Comparison of ENCODE assay signal across 13 cellular contexts in the genomic region with DNA sequence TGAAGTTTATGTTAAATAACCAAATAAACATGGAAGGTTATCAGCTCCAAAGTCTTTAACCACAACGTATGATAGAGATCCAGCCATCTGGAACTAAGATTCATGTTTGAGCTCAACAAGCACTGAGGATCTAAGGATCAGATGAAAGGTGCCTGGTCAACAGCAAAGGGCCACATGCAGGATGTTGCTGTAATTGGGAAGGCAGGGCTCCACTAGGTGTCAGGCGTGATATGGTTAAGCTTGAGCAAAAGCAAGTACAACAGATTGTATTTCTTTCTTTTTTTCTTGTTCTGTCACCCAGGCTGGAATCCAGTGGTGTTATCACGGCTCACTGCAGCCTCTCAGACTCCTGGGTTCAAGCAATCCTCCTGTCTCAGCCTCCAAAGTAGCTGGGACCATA. TPM values are rescaled to one million over a fixed set of nuclear protein-coding genes. Genes with fewer than 3 reads are reported as not detected.
DNase-seq lines count a peak whose midpoint lies in the region; ATAC-seq and TF ChIP-seq lines count a peak whose summit lies in the region.
"Had no signal": no experiment of that assay in that cellular context is flagged by ENCODE, and none has a peak within 500 bp of the region (broad histone marks: within the 10 kb centered on the region; RNA-seq: fewer than 3 reads in every experiment).

No MANE protein-coding gene starts in this region.

- no peaks in the 10 kb centered on the region for H3K9me3 Mint-ChIP-seq in activated CD8-positive, alpha-beta memory T cell treated with anti-CD3 and anti-CD28 coated beads, Interleukin-2, amount 10 ng/mL, durations not matched to agents 7 days and 5 days (ENCODE audit: low read depth)
- H3K9me3 Mint-ChIP-seq: central memory CD8-positive, alpha-beta T cell had no signal

- H3K79me2 ChIP-seq in Loucy (ENCODE audit: insufficient read depth, low read length), result peaks cover 75% of the 10 kb centered on the region

- H3K9ac ChIP-seq in Loucy (ENCODE audit: low read depth, low read length, poor library complexity, severe bottlenecking), result no peak overlapping the region
- H3K9ac ChIP-seq: neural progenitor cell had no signal

- H3K4me2 ChIP-seq in Loucy (ENCODE audit: low read depth, low read length, poor library complexity, severe bottlenecking), result no peak overlapping the region
- H3K4me2 ChIP-seq: neural progenitor cell had no signal

- peaks cover 10% of the 10 kb centered on the region; the same call in 1 of the 2 replicates for H3K36me3 ChIP-seq in Loucy (ENCODE audit: insufficient read depth, low read length)
- no peaks in the 10 kb centered on the region for H3K36me3 ChIP-seq in mucosa of descending colon (ENCODE audit: low read depth)
- H3K36me3 ChIP-seq: neural progenitor cell had no signal

- H3F3A ChIP-seq in Loucy (ENCODE audit: low read depth), result no peaks in the 10 kb centered on the region

- H3K4me3 Mint-ChIP-seq in activated CD8-positive, alpha-beta memory T cell treated with anti-CD3 and anti-CD28 coated beads, Interleukin-2, amount 10 ng/mL, durations not matched to agents 7 days and 5 days, result no peak overlapping the region
- H3K4me3 Mint-ChIP-seq: central memory CD8-positive, alpha-beta T cell; neural progenitor cell had no signal

- TF ChIP-seq CTCF in Loucy (conservative IDR thresholded peaks at IDR 0.05; ENCODE audit: low read length) (peak; percentile 65), choroid plexus epithelial cell (conservative IDR thresholded peaks at IDR 0.05; ENCODE audit: low read depth, low read length) (peak; percentile 79), mucosa of descending colon (IDR thresholded peaks at IDR 0.05) (no peak)

- H3K9me3 ChIP-seq in Loucy (ENCODE audit: insufficient read depth, low read depth, low read length) (no peaks in the 10 kb centered on the region), mucosa of descending colon (no peaks in the 10 kb centered on the region)

- peaks cover 31% of the 10 kb centered on the region for H3K36me3 Mint-ChIP-seq in activated CD8-positive, alpha-beta memory T cell treated with anti-CD3 and anti-CD28 coated beads, Interleukin-2, amount 10 ng/mL, durations not matched to agents 7 days and 5 days

- peaks cover 24% of the 10 kb centered on the region for H3K4me1 Mint-ChIP-seq in activated CD8-positive, alpha-beta memory T cell treated with anti-CD3 and anti-CD28 coated beads, Interleukin-2, amount 10 ng/mL, durations not matched to agents 7 days and 5 days

- H3K27ac Mint-ChIP-seq in activated CD8-positive, alpha-beta memory T cell treated with anti-CD3 and anti-CD28 coated beads, Interleukin-2, amount 10 ng/mL, durations not matched to agents 7 days and 5 days, result no peak overlapping the region
- H3K27ac Mint-ChIP-seq: neural progenitor cell had no signal

- CTCF ChIA-PET in activated CD8-positive, alpha-beta memory T cell treated with anti-CD3 and anti-CD28 coated beads, Interleukin-2, amount 10 ng/mL, durations not matched to agents 7 days and 5 days (lab: Charles Lee), result interaction anchor here (1.0 kb wide), 1 partner anchor 114 kb away, joined by 6 read pairs; no protein-coding TSS in a partner anchor

- H3K4me3 ChIP-seq in Loucy (ENCODE audit: low read length, poor library complexity, severe bottlenecking) (no peak overlapping the region), choroid plexus epithelial cell (ENCODE audit: low read depth, low read length) (no peak overlapping the region), mucosa of descending colon (no peak overlapping the region)
- H3K4me3 ChIP-seq: neural progenitor cell had no signal

- peak; percentile 35 for ATAC-seq in mucosa of descending colon
- no peak for ATAC-seq in activated CD8-positive, alpha-beta memory T cell treated with anti-CD3 and anti-CD28 coated beads, Interleukin-2, amount 10 ng/mL, durations not matched to agents 7 days and 5 days
- ATAC-seq in HG03039 (IDR thresholded peaks at IDR 0.05; ENCODE audit: unreplicated experiment), result no peak

- no peaks in the 10 kb centered on the region for H3K27me3 ChIP-seq in Loucy (ENCODE audit: insufficient read depth, low read length, poor library complexity, severe bottlenecking)
- H3K27me3 ChIP-seq: neural progenitor cell had no signal

- H2AFZ ChIP-seq in Loucy (ENCODE audit: low read length), result no peak overlapping the region
- H2AFZ ChIP-seq: neural progenitor cell had no signal

- H3K4me1 ChIP-seq in Loucy (ENCODE audit: insufficient read depth, low read length, poor library complexity, severe bottlenecking), result peaks cover 7% of the 10 kb centered on the region
- H3K4me1 ChIP-seq in mucosa of descending colon (ENCODE audit: low read depth), result peaks cover 4% of the 10 kb centered on the region
- H3K4me1 ChIP-seq: neural progenitor cell had no signal

- no peaks in the 10 kb centered on the region for H3K9me2 ChIP-seq in Loucy (replicated peaks; ENCODE audit: low read depth, low read length)

- peak; percentile 5 for DNase-seq in DMS53 (lab: John Stamatoyannopoulos, UW)
- no peak for DNase-seq in DMS53 treated with DMSO at 0.1 percent for 48 hours (lab: John Stamatoyannopoulos, UW; ENCODE audit: unreplicated experiment)
- peak; percentile 82 for DNase-seq in choroid plexus epithelial cell (ENCODE audit: low read depth)
- DNase-seq in mucosa of descending colon, result peak in 1 of 3 donors; percentile 29
- no peak for DNase-seq in activated CD8-positive, alpha-beta memory T cell treated with anti-CD3 and anti-CD28 coated beads, Interleukin-2, amount 10 ng/mL, durations not matched to agents 7 days and 5 days
- no peak for DNase-seq in amniotic stem cell (lab: John Stamatoyannopoulos, UW)
- DNase-seq: 8988T, NCI-H1048, Right ventricle myocardium superior had no signal

- H4K20me1 ChIP-seq in Loucy (ENCODE audit: insufficient read depth, low read length, poor library complexity, severe bottlenecking), result peaks cover 38% of the 10 kb centered on the region

- H3K27me3 Mint-ChIP-seq in activated CD8-positive, alpha-beta memory T cell treated with anti-CD3 and anti-CD28 coated beads, Interleukin-2, amount 10 ng/mL, durations not matched to agents 7 days and 5 days, result no peaks in the 10 kb centered on the region
- H3K27me3 Mint-ChIP-seq: central memory CD8-positive, alpha-beta T cell had no signal

- intact Hi-C loops in mucosa of descending colon (cut with DNase I, micrococcal nuclease), result no loop called here

RNA-seq across cellular contexts. Expression of a gene that starts 12.0 kb away (rescaled TPM):
- total RNA-seq in mucosa of descending colon, result 10 to 100 TPM; 33.6 to 36.8 (median 34.0) TPM
- total RNA-seq in activated CD8-positive, alpha-beta memory T cell treated with anti-CD3 and anti-CD28 coated beads, Interleukin-2, amount 10 ng/mL, durations not matched to agents 7 days and 5 days, result 10 to 100 TPM; 39.5 to 43.5 TPM

RNA-seq across cellular contexts. Expression of a gene that starts 50.9 kb away (rescaled TPM):
- 1 to 10 TPM; 1.3 to 2.3 (median 2.0) TPM for total RNA-seq in mucosa of descending colon
- 1 to 10 TPM in 1 of 2 experiments, under 1 TPM in 1; 0.89 to 2.1 TPM for total RNA-seq in activated CD8-positive, alpha-beta memory T cell treated with anti-CD3 and anti-CD28 coated beads, Interleukin-2, amount 10 ng/mL, durations not matched to agents 7 days and 5 days

Comparison
In these comparisons a context has a peak if more than half of its experiments do, and no peak if none do; other contexts are left out.
1. DNase-seq: peak in DMS53 (single experiment) and choroid plexus epithelial cell (single experiment); none in DMS53 treated with DMSO at 0.1 percent for 48 hours (single experiment), activated CD8-positive, alpha-beta memory T cell treated with anti-CD3 and anti-CD28 coated beads, Interleukin-2, amount 10 ng/mL, durations not matched to agents 7 days and 5 days (single experiment) and amniotic stem cell (single experiment).